ENCODE assay signal across 8 cellular contexts in the genomic region with DNA sequence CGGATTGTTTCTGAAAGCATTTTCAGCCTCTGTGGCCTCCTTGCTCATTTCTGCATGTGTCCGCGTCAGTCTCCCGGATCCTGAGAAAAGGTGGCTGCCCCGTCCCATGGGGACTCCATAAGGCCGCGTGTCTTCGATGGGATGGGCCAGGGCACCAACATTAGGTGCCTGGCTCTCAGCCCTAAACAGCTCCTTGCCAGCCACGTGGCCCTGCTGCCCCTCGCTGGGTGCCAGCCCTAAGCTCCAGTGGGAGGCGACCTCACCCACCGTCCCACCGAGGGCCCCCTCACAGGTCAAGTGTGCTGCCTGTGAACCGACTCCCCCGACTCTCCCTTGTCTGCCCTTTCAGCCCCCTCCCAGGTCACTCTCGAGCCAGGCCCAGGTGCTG. TPM values are rescaled to one million over a fixed set of nuclear protein-coding genes. Genes with fewer than 3 reads are reported as not detected.
DNase-seq lines count a peak whose midpoint lies in the region; ATAC-seq, FAIRE-seq and TF ChIP-seq lines count a peak whose summit lies in the region.

No MANE protein-coding gene starts in this region.

- H3K9ac ChIP-seq in Loucy (ENCODE audit: low read depth, low read length, poor library complexity, severe bottlenecking) (peak overlapping the region; percentile 83), duodenal mucosa (ENCODE audit: low read depth in 1 of 2, low read length in 2 of 2) (peak overlapping the region; percentile 88 to 91)

- peak overlapping the region; percentile 87 for H3K4me2 ChIP-seq in Loucy (ENCODE audit: low read depth, low read length, poor library complexity, severe bottlenecking)

- no peak overlapping the region for H2AFZ ChIP-seq in Loucy (ENCODE audit: low read length)

- no peaks in the 10 kb centered on the region for H3K9me2 ChIP-seq in Loucy (replicated peaks; ENCODE audit: low read depth, low read length)

- no peaks in the 10 kb centered on the region for H3K9me3 ChIP-seq in Loucy (ENCODE audit: insufficient read depth, low read depth, low read length)
- H3K9me3 ChIP-seq in duodenal mucosa (ENCODE audit: control insufficient read depth in 1 of 2, low read length in 2 of 2) = no peaks in the 10 kb centered on the region

- H3K27ac ChIP-seq in duodenal mucosa (ENCODE audit: low read depth, low read length) = peak overlapping the region; percentile 93

- TF ChIP-seq POLR2A in GM12891 (IDR thresholded peaks at IDR 0.05; ENCODE audit: low read depth, low read length) = no peak

- H3K27me3 Mint-ChIP-seq in nephron (ENCODE audit: low read depth) = no peaks in the 10 kb centered on the region

- peaks cover 26% of the 10 kb centered on the region for H3K79me2 ChIP-seq in Loucy (ENCODE audit: insufficient read depth, low read length)

- peak overlapping the region; percentile 85 to 86 (median 85) for H3K4me3 Mint-ChIP-seq in nephron

- DNase-seq in GM12891 (ENCODE audit: insufficient read length, low spot score) (no peak), NCI-H446 (lab: John Stamatoyannopoulos, UW) (no peak)

- H3K4me1 ChIP-seq in Loucy (ENCODE audit: insufficient read depth, low read length, poor library complexity, severe bottlenecking) (peaks cover 12% of the 10 kb centered on the region), duodenal mucosa (ENCODE audit: control insufficient read depth in 1 of 2, insufficient read depth in 2 of 2, low read length in 2 of 2) (peaks cover 44 to 50% of the 10 kb centered on the region in 2 donors)

- no peaks in the 10 kb centered on the region for H3F3A ChIP-seq in Loucy (ENCODE audit: low read depth)

- H3K4me3 ChIP-seq in Loucy (ENCODE audit: low read length, poor library complexity, severe bottlenecking) (peak overlapping the region; percentile 88), duodenal mucosa (ENCODE audit: low read depth in 1 of 2, low read length in 2 of 2) (peak overlapping the region; percentile 78 to 91)

- ATAC-seq in GM18867 (IDR thresholded peaks at IDR 0.05; ENCODE audit: unreplicated experiment) (peak; percentile 5), GM18907 (IDR thresholded peaks at IDR 0.05; ENCODE audit: unreplicated experiment) (no peak), GM21825 (IDR thresholded peaks at IDR 0.05; ENCODE audit: unreplicated experiment) (no peak)

- H3K27me3 ChIP-seq in Loucy (ENCODE audit: insufficient read depth, low read length, poor library complexity, severe bottlenecking) (no peaks in the 10 kb centered on the region), duodenal mucosa (ENCODE audit: control insufficient read depth in 1 of 2, insufficient read depth in 2 of 2, low read length in 2 of 2) (no peaks in the 10 kb centered on the region)

- H4K20me1 ChIP-seq in Loucy (ENCODE audit: insufficient read depth, low read length, poor library complexity, severe bottlenecking) = peaks cover 17% of the 10 kb centered on the region

- H3K36me3 ChIP-seq in Loucy (ENCODE audit: insufficient read depth, low read length) (no peaks in the 10 kb centered on the region; the same call in 1 of the 2 replicates), duodenal mucosa (ENCODE audit: control insufficient read depth in 1 of 2, insufficient read depth in 2 of 2, low read length in 2 of 2) (peaks cover 33 to 34% of the 10 kb centered on the region in 2 donors)

- peaks cover 44% of the 10 kb centered on the region for H3K36me3 Mint-ChIP-seq in nephron (ENCODE audit: low read depth)

- no peaks in the 10 kb centered on the region for H3K9me3 Mint-ChIP-seq in nephron

- peak overlapping the region; percentile 22 to 40 (median 37) for H3K27ac Mint-ChIP-seq in nephron

- no peak for TF ChIP-seq CTCF in Loucy (conservative IDR thresholded peaks at IDR 0.05; ENCODE audit: low read length)
- no peak for TF ChIP-seq CTCF in nephron (IDR thresholded peaks at IDR 0.05; ENCODE audit: unreplicated experiment in 3 of 3)

- no peak for FAIRE-seq in GM12891 (lab: Jason Lieb, UNC)

- H3K4me1 Mint-ChIP-seq in nephron = peaks cover 39% of the 10 kb centered on the region

TF ChIP-seq in GM12891, 5 proteins besides CTCF, POLR2A, EP300 and RAD21:
- TF ChIP-seq PAX5 (IDR thresholded peaks at IDR 0.05; ENCODE audit: insufficient read depth, low read length, severe bottlenecking) (no peak), SPI1 (IDR thresholded peaks at IDR 0.05; ENCODE audit: low read depth, low read length) (no peak), TAF1 (IDR thresholded peaks at IDR 0.05; ENCODE audit: low read depth, low read length) (no peak), POU2F2 (IDR thresholded peaks at IDR 0.05; ENCODE audit: low read depth, low read length) (no peak), POLR2AphosphoS5 (IDR thresholded peaks at IDR 0.05; ENCODE audit: low read depth, low read length) (no peak)

RNA-seq across cellular contexts. Expression of a gene that starts 0.9 kb away (rescaled TPM):
- 24.9 TPM for polyA plus RNA-seq in GM12891 (2012; ENCODE audit: low read depth, missing spikeins)

RNA-seq across cellular contexts. Expression of a gene that starts 27.4 kb away (rescaled TPM):
- 163 TPM for polyA plus RNA-seq in GM12891 (2012; ENCODE audit: low read depth, missing spikeins)

RNA-seq across cellular contexts. Expression of a gene that starts 44.6 kb away (rescaled TPM):
- 0.03 TPM for polyA plus RNA-seq in GM12891 (2012; ENCODE audit: low read depth, missing spikeins)
